Comparison of ENCODE assay signal across 21 cellular contexts in the genomic region with DNA sequence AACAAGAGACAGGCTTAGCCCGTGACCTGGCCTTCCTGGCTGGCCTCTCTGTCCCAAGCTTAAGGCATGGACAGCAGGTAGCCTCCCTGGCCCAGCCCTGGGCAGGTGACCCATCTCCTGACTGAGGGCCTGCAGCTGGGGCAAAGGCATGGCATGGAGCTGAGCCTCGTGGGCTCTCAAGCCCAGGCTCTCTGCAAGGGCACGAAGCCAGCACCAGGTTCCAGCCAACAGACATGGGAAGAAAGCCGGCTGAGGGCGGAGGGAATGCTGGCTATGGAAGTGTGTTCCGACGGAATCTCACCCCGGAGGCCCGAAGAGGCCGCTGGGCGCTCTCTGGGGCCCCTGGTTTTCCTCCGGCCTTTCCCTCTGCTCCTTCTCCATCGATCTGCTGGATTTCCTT. TPM values are rescaled to one million over a fixed set of nuclear protein-coding genes. Genes with fewer than 3 reads are reported as not detected.
DNase-seq lines count a peak whose midpoint lies in the region; ATAC-seq and TF ChIP-seq lines count a peak whose summit lies in the region.
"Had no signal": no experiment of that assay in that cellular context is flagged by ENCODE, and none has a peak within 500 bp of the region (broad histone marks: within the 10 kb centered on the region; RNA-seq: fewer than 3 reads in every experiment).

No MANE protein-coding gene starts in this region.

- H3K27ac ChIP-seq in A673 (ENCODE audit: low read depth, low read length, poor library complexity, severe bottlenecking) (peak overlapping the region; percentile 92), SK-N-MC (peak overlapping the region; percentile 96; the same call in 1 of the 2 replicates), cardiac muscle cell (peak overlapping the region; percentile 72)
- H3K27ac ChIP-seq: KMS-11, SJCRH30 had no signal

- intact Hi-C loops in A673 (cut with micrococcal nuclease; ENCODE audit: unreplicated experiment): no loop called here

- POLR2A ChIA-PET in A673 (lab: Charles Lee; ENCODE audit: low non-redundant PET): no interaction called here

- DNase-seq in A673 (ENCODE audit: low spot score) (no peak), SK-N-MC (ENCODE audit: low read depth, low spot score) (no peak), cardiac muscle cell (ENCODE audit: low read depth in 1 of 2, low spot score in 1 of 2) (no peak), islet precursor cell (peak; percentile 41), NCI-H2196 treated with DMSO at 0.1 percent for 48 hours (lab: John Stamatoyannopoulos, UW; ENCODE audit: unreplicated experiment) (no peak), epidermal melanocyte (ENCODE audit: insufficient read length, low spot score) (no peak)
- DNase-seq: GF-D8, NCI-H1105, NCI-H1694 treated with DMSO at 0.1 percent for 48 hours, NCI-H2107, NCI-H226, NCI-H69, OCI-M1, RPMI8226, SJCRH30 had no signal

- CTCF ChIA-PET in A673 (lab: Charles Lee): interaction anchor here (1.2 kb wide), 1 partner anchor 12 kb away, joined by 4 read pairs; no protein-coding TSS in a partner anchor

- H3K9ac ChIP-seq in SK-N-MC (ENCODE audit: insufficient read length): no peak overlapping the region
- H3K9ac ChIP-seq: KMS-11 had no signal

- H3K4me3 ChIP-seq in A673 (ENCODE audit: low read depth, low read length, poor library complexity, severe bottlenecking) (peak overlapping the region; percentile 33), SK-N-MC (no peak overlapping the region), cardiac muscle cell (no peak overlapping the region)
- H3K4me3 ChIP-seq: BLaER1 treated with 17β-estradiol and CSF1 and Interleukin-3, amounts not matched to agents 10 nM and 100 nM; GM23338; SJCRH30 had no signal

- TF ChIP-seq CTCF in A673 (conservative IDR thresholded peaks at IDR 0.05; ENCODE audit: low read depth, low read length) (no peak), cardiac muscle cell (IDR thresholded peaks at IDR 0.05; ENCODE audit: low read depth, low read length) (no peak)

- H3K4me1 ChIP-seq in A673 (ENCODE audit: insufficient read depth, low read length, poor library complexity, severe bottlenecking): peaks cover 44% of the 10 kb centered on the region
- peaks cover 46% of the 10 kb centered on the region for H3K4me1 ChIP-seq in cardiac muscle cell (ENCODE audit: low read depth)
- H3K4me1 ChIP-seq: SJCRH30 had no signal

- ATAC-seq in GM21576 (IDR thresholded peaks at IDR 0.05; ENCODE audit: unreplicated experiment) (no peak), HG03045 (IDR thresholded peaks at IDR 0.05; ENCODE audit: unreplicated experiment) (no peak)
- ATAC-seq: GM23338, HepG2 had no signal

- H3K36me3 ChIP-seq in A673 (ENCODE audit: insufficient read depth, low read length, poor library complexity, severe bottlenecking) (peaks cover 34% of the 10 kb centered on the region), SK-N-MC (ENCODE audit: insufficient read depth, low read length) (peaks cover 8% of the 10 kb centered on the region), cardiac muscle cell (no peaks in the 10 kb centered on the region)
- H3K36me3 ChIP-seq: SJCRH30 had no signal

- H3K27me3 ChIP-seq in A673 (replicated peaks; ENCODE audit: insufficient read depth, low read depth, low read length, poor library complexity): no peaks in the 10 kb centered on the region
- H3K27me3 ChIP-seq in cardiac muscle cell: no peaks in the 10 kb centered on the region
- H3K27me3 ChIP-seq: BLaER1 treated with 17β-estradiol and CSF1 and Interleukin-3, amounts not matched to agents 10 nM and 100 nM; SJCRH30 had no signal

- BruUV-seq in A673 (replicated peaks; lab: Mats Ljungman, UMichigan): no TSS peak

- no peaks in the 10 kb centered on the region for H3K9me3 ChIP-seq in A673 (ENCODE audit: low read depth, low read length, poor library complexity, severe bottlenecking)
- H3K9me3 ChIP-seq in SK-N-MC (ENCODE audit: low read depth, low read length): no peaks in the 10 kb centered on the region
- H3K9me3 ChIP-seq in cardiac muscle cell (ENCODE audit: low read depth): no peaks in the 10 kb centered on the region
- H3K9me3 ChIP-seq: BLaER1 treated with 17β-estradiol and CSF1 and Interleukin-3, amounts not matched to agents 10 nM and 100 nM; SJCRH30 had no signal

RNA-seq across cellular contexts. Expression of a gene that starts 12.9 kb away (rescaled TPM):
- 51.7 and 59.1 TPM in 2 replicates for total RNA-seq in A673 (2021)
- 42.3 and 48.5 TPM in 2 replicates for total RNA-seq in cardiac muscle cell
- 39.7 and 55.4 TPM in 2 replicates for polyA plus RNA-seq in cardiac muscle cell

RNA-seq across cellular contexts. Expression of a gene that starts 25.2 kb away (rescaled TPM):
- total RNA-seq in A673 (2021) (104 and 110 TPM in 2 replicates), cardiac muscle cell (41.4 and 105 TPM in 2 replicates)
- 28.0 and 78.1 TPM in 2 replicates for polyA plus RNA-seq in cardiac muscle cell
